ENCODE assay signal across 8 cellular contexts in the genomic region with DNA sequence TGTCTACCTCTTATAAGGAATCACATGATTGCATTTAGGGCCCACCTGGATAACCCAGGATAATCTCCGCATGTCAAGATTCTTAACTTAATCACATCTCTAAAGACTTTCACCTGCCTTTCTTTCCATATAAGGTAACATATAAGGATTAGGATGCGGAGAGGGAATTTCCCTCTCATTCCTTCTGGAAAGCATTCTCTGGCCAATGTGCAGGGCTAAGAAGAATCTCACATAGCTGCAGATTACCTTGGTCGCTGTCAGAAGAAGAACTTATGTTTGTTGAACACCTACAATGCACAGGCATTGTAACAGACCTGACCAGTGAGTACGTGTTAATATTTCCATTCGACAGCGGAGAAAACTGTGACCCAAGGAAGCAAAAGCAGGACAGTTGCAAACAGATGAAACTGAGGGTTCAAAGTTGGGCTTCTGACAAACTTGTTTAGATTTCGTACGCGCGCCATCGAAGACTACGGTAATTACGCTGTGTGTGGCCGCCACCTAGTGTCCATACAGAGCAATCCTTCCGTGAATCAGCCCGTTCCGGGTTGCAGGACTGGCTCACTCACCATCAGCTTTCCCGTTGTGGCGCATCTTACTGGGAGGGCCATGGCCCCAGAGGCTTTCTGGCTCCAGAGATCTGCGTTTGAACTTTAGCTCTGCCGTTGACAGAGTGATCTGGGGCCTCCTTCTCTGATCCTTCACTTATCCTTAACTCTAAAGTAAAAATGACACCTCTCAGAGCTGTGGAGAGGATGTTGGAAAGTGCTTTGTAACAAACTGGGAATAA. TPM values are rescaled to one million over a fixed set of nuclear protein-coding genes. Genes with fewer than 3 reads are reported as not detected.
DNase-seq lines count a peak whose midpoint lies in the region; ATAC-seq, FAIRE-seq and TF ChIP-seq lines count a peak whose summit lies in the region.

No MANE protein-coding gene starts in this region.

- POLR2A ChIA-PET in endothelial cell of umbilical vein (lab: Charles Lee), result no interaction called here

- no TSS peak for BruUV-seq in endothelial cell of umbilical vein (replicated peaks; lab: Mats Ljungman, UMichigan)

- H3K27me3 ChIP-seq in endothelial cell of umbilical vein (ENCODE audit: control insufficient read depth in 2 of 2, insufficient read depth in 2 of 2, low read length in 2 of 2), result peaks cover 8 to 39% of the 10 kb centered on the region in 2 experiments

- intact Hi-C loops in endothelial cell of umbilical vein (cut with micrococcal nuclease), result loop anchor here (1.0 to 10.0 kb wide), 3 partner anchors 104 to 394 kb away; no protein-coding TSS in a partner anchor

- peaks cover 21% of the 10 kb centered on the region for H3K27me3 Mint-ChIP-seq in activated CD8-positive, alpha-beta memory T cell treated with anti-CD3 and anti-CD28 coated beads, Interleukin-2, amount 10 ng/mL, durations not matched to agents 7 days and 5 days

- no peaks in the 10 kb centered on the region for H3K79me2 ChIP-seq in endothelial cell of umbilical vein (ENCODE audit: control insufficient read depth, insufficient read depth, low read length)

- FAIRE-seq in endothelial cell of umbilical vein (lab: Jason Lieb, UNC), result peak; percentile 88

- no peak overlapping the region for H3K9ac ChIP-seq in endothelial cell of umbilical vein (replicated peaks; ENCODE audit: extremely low read depth, insufficient read depth, low read length)

- no peak overlapping the region for H3K27ac Mint-ChIP-seq in activated CD8-positive, alpha-beta memory T cell treated with anti-CD3 and anti-CD28 coated beads, Interleukin-2, amount 10 ng/mL, durations not matched to agents 7 days and 5 days

- H3K9me3 ChIP-seq in endothelial cell of umbilical vein (replicated peaks; ENCODE audit: control insufficient read depth, insufficient read depth, low read length), result no peaks in the 10 kb centered on the region

- peak; percentile 81 to 91 for TF ChIP-seq CTCF in endothelial cell of umbilical vein (IDR thresholded peaks at IDR 0.05; ENCODE audit: extremely low read depth in 1 of 2, insufficient read depth in 1 of 2, low read depth in 1 of 2, low read length in 2 of 2)

- peak; percentile 82 for DNase-seq in GM03348 (ENCODE audit: low spot score)
- DNase-seq in NOMO-1 (lab: John Stamatoyannopoulos, UW; ENCODE audit: unreplicated experiment in 2 of 2), result peak; percentile 50 to 74
- DNase-seq in activated CD8-positive, alpha-beta memory T cell treated with anti-CD3 and anti-CD28 coated beads, Interleukin-2, amount 10 ng/mL, durations not matched to agents 7 days and 5 days, result peak; percentile 83
- peak; percentile 63 for DNase-seq in endothelial cell of umbilical vein (ENCODE audit: low read depth, low spot score)
- DNase-seq in midbrain (lab: John Stamatoyannopoulos, UW), result peak; percentile 37
- DNase-seq in stimulated activated CD8-positive, alpha-beta memory T cell treated with anti-CD3 and anti-CD28 coated beads, Interleukin-4, amount 100 ng/mL, for 1 hour (ENCODE audit: low read depth in 2 of 2, low spot score in 1 of 2), result peak; percentile 37 to 39

- no peaks in the 10 kb centered on the region for H4K20me1 ChIP-seq in endothelial cell of umbilical vein (replicated peaks; ENCODE audit: control insufficient read depth, extremely low read depth, insufficient read depth, low read length)

- CTCF ChIA-PET in activated CD8-positive, alpha-beta memory T cell treated with anti-CD3 and anti-CD28 coated beads, Interleukin-2, amount 10 ng/mL, durations not matched to agents 7 days and 5 days (lab: Charles Lee), result interaction anchor here (0.6 to 7.1 kb wide), 31 partner anchors 7 to 513 kb away, joined by 3 to 44 read pairs (median 4); a partner anchor contains a TSS
- CTCF ChIA-PET in endothelial cell of umbilical vein (lab: Charles Lee), result interaction anchor here (0.6 to 2.4 kb wide), 26 partner anchors 10 to 397 kb away, joined by 3 to 15 read pairs (median 4); a partner anchor contains a TSS

- H3K4me1 ChIP-seq in endothelial cell of umbilical vein (ENCODE audit: control insufficient read depth, extremely low read depth, insufficient read depth, low read length), result no peaks in the 10 kb centered on the region

- no peaks in the 10 kb centered on the region for H3K36me3 Mint-ChIP-seq in activated CD8-positive, alpha-beta memory T cell treated with anti-CD3 and anti-CD28 coated beads, Interleukin-2, amount 10 ng/mL, durations not matched to agents 7 days and 5 days

- ATAC-seq in HG03432 (IDR thresholded peaks at IDR 0.05; ENCODE audit: unreplicated experiment) (peak; percentile 47), HG03521 (IDR thresholded peaks at IDR 0.05; ENCODE audit: unreplicated experiment) (no peak)
- ATAC-seq in activated CD8-positive, alpha-beta memory T cell treated with anti-CD3 and anti-CD28 coated beads, Interleukin-2, amount 10 ng/mL, durations not matched to agents 7 days and 5 days, result peak; percentile 96

- TF ChIP-seq POLR2A in endothelial cell of umbilical vein (IDR thresholded peaks at IDR 0.05; ENCODE audit: low read depth, low read length), result no peak

- H3K4me1 Mint-ChIP-seq in activated CD8-positive, alpha-beta memory T cell treated with anti-CD3 and anti-CD28 coated beads, Interleukin-2, amount 10 ng/mL, durations not matched to agents 7 days and 5 days, result peaks cover 31% of the 10 kb centered on the region

- no peak overlapping the region for H3K27ac ChIP-seq in endothelial cell of umbilical vein (ENCODE audit: insufficient read depth, low read depth, low read length)

- no peaks in the 10 kb centered on the region for H3K9me3 Mint-ChIP-seq in activated CD8-positive, alpha-beta memory T cell treated with anti-CD3 and anti-CD28 coated beads, Interleukin-2, amount 10 ng/mL, durations not matched to agents 7 days and 5 days (ENCODE audit: low read depth)

- H3K36me3 ChIP-seq in endothelial cell of umbilical vein (ENCODE audit: control insufficient read depth in 2 of 2, extremely low read depth in 1 of 2, insufficient read depth in 2 of 2, low read length in 2 of 2), result no peaks in the 10 kb centered on the region

- peak overlapping the region; percentile 60 for H2AFZ ChIP-seq in endothelial cell of umbilical vein (ENCODE audit: low read depth, low read length)

- dilution Hi-C loops in endothelial cell of umbilical vein (cut with MboI; ENCODE audit: extremely low pct_ligation_motif_present, low sequenced_read_pairs), result no loop called here

- no peak overlapping the region for H3K4me3 Mint-ChIP-seq in activated CD8-positive, alpha-beta memory T cell treated with anti-CD3 and anti-CD28 coated beads, Interleukin-2, amount 10 ng/mL, durations not matched to agents 7 days and 5 days

- H3K4me2 ChIP-seq in endothelial cell of umbilical vein (ENCODE audit: insufficient read depth, low read length), result no peak overlapping the region

- no peaks in the 10 kb centered on the region for H3K9me1 ChIP-seq in endothelial cell of umbilical vein (replicated peaks; ENCODE audit: control insufficient read depth, extremely low read depth, insufficient read depth, low read length)

- H3K4me3 ChIP-seq in endothelial cell of umbilical vein (replicated peaks in 1 of 3; ENCODE audit: insufficient read depth in 1 of 3, low read depth in 1 of 3, low read length in 3 of 3), result no peak overlapping the region

RNA-seq across cellular contexts. Expression of a gene that starts 9.5 kb away (rescaled TPM):
- not detected for total RNA-seq in activated CD8-positive, alpha-beta memory T cell treated with anti-CD3 and anti-CD28 coated beads, Interleukin-2, amount 10 ng/mL, durations not matched to agents 7 days and 5 days
- total RNA-seq in endothelial cell of umbilical vein, result not detected in 2 replicates
- polyA plus RNA-seq in endothelial cell of umbilical vein, result not detected in 2 replicates
- 0.04 TPM in 1 of 2 replicates, not detected in the other for polyA plus RNA-seq in endothelial cell of umbilical vein (2011; cell fraction: cytosol; rRNA removed)
- polyA plus RNA-seq in endothelial cell of umbilical vein (2011; cell fraction: nucleus; rRNA removed), result 0.09 TPM in 1 of 2 replicates, not detected in the other
- not detected in 2 replicates for polyA plus RNA-seq in endothelial cell of umbilical vein (2012)
- polyA minus RNA-seq in endothelial cell of umbilical vein, result not detected in 2 replicates
- not detected for polyA minus RNA-seq in endothelial cell of umbilical vein (2011; cell fraction: cytosol; rRNA and poly(A)+ RNA removed)
- polyA minus RNA-seq in endothelial cell of umbilical vein (2011; cell fraction: nucleus; rRNA and poly(A)+ RNA removed), result not detected in 2 replicates

RNA-seq across cellular contexts. Expression of a gene that starts 13.0 kb away (rescaled TPM):
- total RNA-seq in activated CD8-positive, alpha-beta memory T cell treated with anti-CD3 and anti-CD28 coated beads, Interleukin-2, amount 10 ng/mL, durations not matched to agents 7 days and 5 days, result under 1 TPM in 1 of 2 experiments, not detected in 1; 0.67 TPM
- not detected in 2 replicates for total RNA-seq in endothelial cell of umbilical vein
- polyA plus RNA-seq in endothelial cell of umbilical vein, result 0.06 TPM in 1 of 2 replicates, not detected in the other
- 0.03 and 0.07 TPM in 2 replicates for polyA plus RNA-seq in endothelial cell of umbilical vein (2011; cell fraction: cytosol; rRNA removed)
- 0.07 and 0.24 TPM in 2 replicates for polyA plus RNA-seq in endothelial cell of umbilical vein (2011; cell fraction: nucleus; rRNA removed)
- polyA plus RNA-seq in endothelial cell of umbilical vein (2012), result 0.27 and 0.31 TPM in 2 replicates
- polyA minus RNA-seq in endothelial cell of umbilical vein, result not detected in 2 replicates
- not detected for polyA minus RNA-seq in endothelial cell of umbilical vein (2011; cell fraction: cytosol; rRNA and poly(A)+ RNA removed)
- polyA minus RNA-seq in endothelial cell of umbilical vein (2011; cell fraction: nucleus; rRNA and poly(A)+ RNA removed), result not detected in 2 replicates

RNA-seq across cellular contexts. Expression of a gene that starts 28.0 kb away (rescaled TPM):
- under 1 TPM; 0.45 to 0.55 TPM for total RNA-seq in activated CD8-positive, alpha-beta memory T cell treated with anti-CD3 and anti-CD28 coated beads, Interleukin-2, amount 10 ng/mL, durations not matched to agents 7 days and 5 days
- 0.67 and 1.1 TPM in 2 replicates for total RNA-seq in endothelial cell of umbilical vein
- 0.26 and 0.54 TPM in 2 replicates for polyA plus RNA-seq in endothelial cell of umbilical vein
- polyA plus RNA-seq in endothelial cell of umbilical vein (2011; cell fraction: cytosol; rRNA removed), result 0.06 and 0.24 TPM in 2 replicates
- polyA plus RNA-seq in endothelial cell of umbilical vein (2011; cell fraction: nucleus; rRNA removed), result 2.6 and 3.4 TPM in 2 replicates
- polyA plus RNA-seq in endothelial cell of umbilical vein (2012), result 0.43 and 1.3 TPM in 2 replicates
- polyA minus RNA-seq in endothelial cell of umbilical vein, result 0.17 and 0.36 TPM in 2 replicates
- polyA minus RNA-seq in endothelial cell of umbilical vein (2011; cell fraction: cytosol; rRNA and poly(A)+ RNA removed), result not detected
- 0.24 TPM in 1 of 2 replicates, not detected in the other for polyA minus RNA-seq in endothelial cell of umbilical vein (2011; cell fraction: nucleus; rRNA and poly(A)+ RNA removed)

RNA-seq across cellular contexts. Expression of a gene that starts 53.3 kb away (rescaled TPM):
- 1 to 10 TPM; 3.6 to 4.2 TPM for total RNA-seq in activated CD8-positive, alpha-beta memory T cell treated with anti-CD3 and anti-CD28 coated beads, Interleukin-2, amount 10 ng/mL, durations not matched to agents 7 days and 5 days
- total RNA-seq in endothelial cell of umbilical vein, result 5.1 and 5.5 TPM in 2 replicates
- polyA plus RNA-seq in endothelial cell of umbilical vein, result 2.3 TPM in 2 replicates
- polyA plus RNA-seq in endothelial cell of umbilical vein (2011; cell fraction: cytosol; rRNA removed), result 1.7 and 2.4 TPM in 2 replicates
- polyA plus RNA-seq in endothelial cell of umbilical vein (2011; cell fraction: nucleus; rRNA removed), result 4.8 and 7.5 TPM in 2 replicates
- 4.2 and 4.9 TPM in 2 replicates for polyA plus RNA-seq in endothelial cell of umbilical vein (2012)
- polyA minus RNA-seq in endothelial cell of umbilical vein, result 3.0 and 3.4 TPM in 2 replicates
- not detected for polyA minus RNA-seq in endothelial cell of umbilical vein (2011; cell fraction: cytosol; rRNA and poly(A)+ RNA removed)
- 2.8 and 3.0 TPM in 2 replicates for polyA minus RNA-seq in endothelial cell of umbilical vein (2011; cell fraction: nucleus; rRNA and poly(A)+ RNA removed)
